In genomic region chr20:1800180-1800579, GRCh38 we compare ENCODE assay signal across 26 cellular contexts.
"Had no signal": no experiment of that assay in that cellular context is flagged by ENCODE, and none has a peak within 500 bp of the region (broad histone marks: within the 10 kb centered on the region; RNA-seq: fewer than 3 reads in every experiment).

No MANE protein-coding gene starts in this region.

- H3K27me3 Mint-ChIP-seq: activated B cell treated with CpG ODN at 0.5 μM for 24 hours had no signal

- H3K27ac Mint-ChIP-seq: activated B cell treated with CpG ODN at 0.5 μM for 24 hours; activated CD4-positive, alpha-beta T cell treated with anti-CD3 and anti-CD28 coated beads for 36 hours; activated naive CD8-positive, alpha-beta T cell; activated T-cell treated with anti-CD3 and anti-CD28 coated beads, Interleukin-2, amount 50 U/mL, for 24 hours; activated T-helper 17 cell treated with anti-CD3 and anti-CD28 coated beads, Interleukin-2, amount 50 U/mL, for 72 hours; effector memory CD8-positive, alpha-beta T cell; immature natural killer cell; neural progenitor cell; progenitor cell of endocrine pancreas had no signal

- H3K27ac ChIP-seq: adrenal gland, ascending aorta, brain microvascular endothelial cell, esophagus muscularis mucosa, hepatocyte, left lung, neural progenitor cell, spleen, thyroid gland had no signal

- H3K27me3 ChIP-seq: adrenal gland, ascending aorta, brain microvascular endothelial cell, esophagus muscularis mucosa, thyroid gland had no signal

- ATAC-seq: activated CD4-positive, alpha-beta T cell treated with anti-CD3 and anti-CD28 coated beads for 36 hours; activated T-helper 17 cell treated with anti-CD3 and anti-CD28 coated beads, Interleukin-2, amount 50 U/mL, for 72 hours; effector memory CD8-positive, alpha-beta T cell had no signal

- DNase-seq: activated B cell treated with CpG ODN at 0.5 μM for 24 hours; activated CD4-positive, alpha-beta T cell treated with anti-CD3 and anti-CD28 coated beads for 36 hours; activated CD4-positive, alpha-beta T cell treated with anti-CD3 and anti-CD28 coated beads, Interleukin-2, amount 50 U/mL, for 4 hours; activated CD8-positive, alpha-beta memory T cell treated with anti-CD3 and anti-CD28 coated beads for 24 hours; activated CD8-positive, alpha-beta memory T cell treated with anti-CD3 and anti-CD28 coated beads, Interleukin-2, amount 50 U/mL, for 4 hours; activated T-cell treated with anti-CD3 and anti-CD28 coated beads, Interleukin-2, amount 50 U/mL, for 24 hours; adrenal gland; brain microvascular endothelial cell; caudate nucleus; effector memory CD8-positive, alpha-beta T cell; glutamatergic neuron; immature natural killer cell; naive B cell; spleen; stimulated activated CD4-positive, alpha-beta T cell treated with anti-CD3 and anti-CD28 coated beads, Interleukin-4, amount 100 ng/mL, for 1 hour; stimulated activated naive CD4-positive, alpha-beta T cell; thyroid gland had no signal

- H3K4me1 Mint-ChIP-seq: immature natural killer cell had no signal

- H3K9me3 Mint-ChIP-seq: activated B cell treated with CpG ODN at 0.5 μM for 24 hours; activated T-cell treated with anti-CD3 and anti-CD28 coated beads, Interleukin-2, amount 50 U/mL, for 24 hours; activated T-helper 17 cell treated with anti-CD3 and anti-CD28 coated beads, Interleukin-2, amount 50 U/mL, for 72 hours; effector memory CD8-positive, alpha-beta T cell; naive B cell; neural progenitor cell had no signal

- H3K36me3 ChIP-seq: adrenal gland, ascending aorta, brain microvascular endothelial cell, esophagus muscularis mucosa, left lung, neural progenitor cell, spleen, thyroid gland had no signal

- H3K4me3 ChIP-seq: adrenal gland, ascending aorta, esophagus muscularis mucosa, hepatocyte, left lung, lung, neural progenitor cell, spleen, thyroid gland had no signal

- H3K9me3 ChIP-seq: adrenal gland, ascending aorta, esophagus muscularis mucosa, left lung, spleen, thyroid gland had no signal

- H3K36me3 Mint-ChIP-seq: activated naive CD8-positive, alpha-beta T cell; immature natural killer cell; naive B cell; neural progenitor cell had no signal

- H3K4me3 Mint-ChIP-seq: activated B cell treated with CpG ODN at 0.5 μM for 24 hours; activated CD4-positive, alpha-beta T cell treated with anti-CD3 and anti-CD28 coated beads for 36 hours; activated naive CD8-positive, alpha-beta T cell; activated T-cell treated with anti-CD3 and anti-CD28 coated beads, Interleukin-2, amount 50 U/mL, for 24 hours; activated T-helper 17 cell treated with anti-CD3 and anti-CD28 coated beads, Interleukin-2, amount 50 U/mL, for 72 hours; effector memory CD8-positive, alpha-beta T cell; immature natural killer cell; neural progenitor cell had no signal
